ENCODE assay signal across 28 cellular contexts in the genomic region with DNA sequence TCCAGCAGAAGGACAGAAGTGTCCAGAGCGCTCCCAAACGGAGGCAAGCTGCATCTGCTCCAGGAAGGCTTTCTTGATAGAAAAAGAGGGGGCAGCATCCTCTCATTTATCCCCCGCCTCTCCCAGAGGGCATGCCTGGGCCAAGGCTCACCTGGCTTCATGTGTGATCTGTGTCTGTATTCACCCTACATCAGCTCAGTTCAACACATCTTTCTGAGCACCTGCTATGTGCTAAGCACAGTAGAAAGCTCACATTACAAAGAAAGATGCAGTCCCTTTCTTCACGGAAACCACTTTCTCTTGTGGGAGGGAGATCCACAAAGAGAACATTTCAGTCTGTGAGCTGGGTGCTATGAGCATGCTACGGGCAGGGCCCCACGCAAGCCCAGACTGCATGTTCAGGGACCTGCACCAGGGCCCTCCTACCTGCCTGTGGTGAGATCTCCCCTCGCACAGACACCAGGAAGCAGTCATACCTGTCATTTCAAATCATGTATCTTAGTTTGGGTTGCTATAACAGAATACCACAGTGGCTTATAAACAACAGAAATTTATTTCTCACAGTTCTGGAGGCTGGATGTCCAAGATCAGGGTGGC.
DNase-seq lines count a peak whose midpoint lies in the region; ATAC-seq lines count a peak whose summit lies in the region.
"Had no signal": no experiment of that assay in that cellular context is flagged by ENCODE, and none has a peak within 500 bp of the region (broad histone marks: within the 10 kb centered on the region; RNA-seq: fewer than 3 reads in every experiment).

No MANE protein-coding gene starts in this region.

- H3K4me1 ChIP-seq in CD4-positive, CD25-positive, alpha-beta regulatory T cell (ENCODE audit: control insufficient read depth, insufficient read depth, low read length, poor library complexity, severe bottlenecking), result no peaks in the 10 kb centered on the region
- H3K4me1 ChIP-seq: gastrocnemius medialis, transverse colon had no signal

- no peak overlapping the region for H3K27ac Mint-ChIP-seq in activated CD4-positive, alpha-beta T cell treated with anti-CD3 and anti-CD28 coated beads, Interleukin-2, amount 10 ng/mL, durations not matched to agents 24 days and 14 days
- H3K27ac Mint-ChIP-seq in CD4-positive, CD25-positive, alpha-beta regulatory T cell, result peak overlapping the region in 2 of 3 donors; percentile 38 to 46
- H3K27ac Mint-ChIP-seq in activated CD8-positive, alpha-beta T cell treated with anti-CD3 and anti-CD28 coated beads, Interleukin-2, amount 10 ng/mL, durations not matched to agents 7 days and 5 days, result peak overlapping the region; percentile 52
- H3K27ac Mint-ChIP-seq in effector memory CD8-positive, alpha-beta T cell, result no peak overlapping the region
- H3K27ac Mint-ChIP-seq: endodermal cell, IgD-negative memory B cell, naive B cell had no signal

- H3K36me3 Mint-ChIP-seq in activated CD4-positive, alpha-beta T cell treated with anti-CD3 and anti-CD28 coated beads, Interleukin-2, amount 10 ng/mL, durations not matched to agents 24 days and 14 days (ENCODE audit: low read depth), result peaks cover under 1% of the 10 kb centered on the region
- H3K36me3 Mint-ChIP-seq in CD4-positive, CD25-positive, alpha-beta regulatory T cell, result no peaks in the 10 kb centered on the region
- H3K36me3 Mint-ChIP-seq in activated CD8-positive, alpha-beta T cell treated with anti-CD3 and anti-CD28 coated beads, Interleukin-2, amount 10 ng/mL, durations not matched to agents 7 days and 5 days (ENCODE audit: low read depth), result peaks cover 6% of the 10 kb centered on the region
- no peaks in the 10 kb centered on the region for H3K36me3 Mint-ChIP-seq in effector memory CD8-positive, alpha-beta T cell (ENCODE audit: insufficient read depth)
- H3K36me3 Mint-ChIP-seq: IgD-negative memory B cell, naive B cell had no signal

- CTCF ChIA-PET in activated CD8-positive, alpha-beta T cell treated with anti-CD3 and anti-CD28 coated beads, Interleukin-2, amount 10 ng/mL, durations not matched to agents 7 days and 5 days (lab: Charles Lee), result interaction anchor here (1.2 to 1.6 kb wide), 3 partner anchors 9 to 47 kb away, joined by 3 to 5 read pairs (median 3); no protein-coding TSS in a partner anchor

- no peak overlapping the region for H3K4me3 ChIP-seq in CD4-positive, CD25-positive, alpha-beta regulatory T cell (ENCODE audit: low read depth, low read length)
- H3K4me3 ChIP-seq: coronary artery, esophagus muscularis mucosa, gastrocnemius medialis, ovary, transverse colon had no signal

- no peaks in the 10 kb centered on the region for H3K27me3 Mint-ChIP-seq in activated CD4-positive, alpha-beta T cell treated with anti-CD3 and anti-CD28 coated beads, Interleukin-2, amount 10 ng/mL, durations not matched to agents 24 days and 14 days
- peaks cover 13% of the 10 kb centered on the region for H3K27me3 Mint-ChIP-seq in CD4-positive, CD25-positive, alpha-beta regulatory T cell
- H3K27me3 Mint-ChIP-seq in activated CD8-positive, alpha-beta T cell treated with anti-CD3 and anti-CD28 coated beads, Interleukin-2, amount 10 ng/mL, durations not matched to agents 7 days and 5 days (ENCODE audit: low read depth), result no peaks in the 10 kb centered on the region
- H3K27me3 Mint-ChIP-seq in effector memory CD8-positive, alpha-beta T cell, result peaks cover 13 to 26% of the 10 kb centered on the region in 2 donors

- H3K27me3 ChIP-seq in CD4-positive, CD25-positive, alpha-beta regulatory T cell (ENCODE audit: control insufficient read depth, insufficient read depth, low read length), result no peaks in the 10 kb centered on the region
- H3K27me3 ChIP-seq: esophagus muscularis mucosa, gastrocnemius medialis, ovary had no signal

- H3K36me3 ChIP-seq in CD4-positive, CD25-positive, alpha-beta regulatory T cell (ENCODE audit: control insufficient read depth, insufficient read depth, low read length), result no peaks in the 10 kb centered on the region
- H3K36me3 ChIP-seq: esophagus muscularis mucosa, gastrocnemius medialis, ovary, transverse colon, WERI-Rb-1 had no signal

- POLR2A ChIA-PET in activated CD8-positive, alpha-beta T cell treated with anti-CD3 and anti-CD28 coated beads, Interleukin-2, amount 10 ng/mL, durations not matched to agents 7 days and 5 days (lab: Charles Lee), result no interaction called here

- intact Hi-C loops in activated CD4-positive, alpha-beta T cell treated with anti-CD3 and anti-CD28 coated beads, Interleukin-2, amount 10 ng/mL, durations not matched to agents 24 days and 14 days (cut with micrococcal nuclease), result no loop called here

- peak in 1 of 2 donors; percentile 27 for ATAC-seq in CD4-positive, CD25-positive, alpha-beta regulatory T cell (ENCODE audit: low read depth in 2 of 2)
- ATAC-seq in activated CD8-positive, alpha-beta T cell treated with anti-CD3 and anti-CD28 coated beads, Interleukin-2, amount 10 ng/mL, durations not matched to agents 7 days and 5 days, result peak; percentile 77
- peak; percentile 16 for ATAC-seq in effector memory CD8-positive, alpha-beta T cell (replicated peaks)
- no peak for ATAC-seq in HG02763 (IDR thresholded peaks at IDR 0.05; ENCODE audit: unreplicated experiment)
- ATAC-seq: gastrocnemius medialis, left ventricle myocardium superior had no signal

- H3K9me3 Mint-ChIP-seq in activated CD4-positive, alpha-beta T cell treated with anti-CD3 and anti-CD28 coated beads, Interleukin-2, amount 10 ng/mL, durations not matched to agents 24 days and 14 days, result peaks cover 5% of the 10 kb centered on the region
- no peaks in the 10 kb centered on the region for H3K9me3 Mint-ChIP-seq in CD4-positive, CD25-positive, alpha-beta regulatory T cell
- H3K9me3 Mint-ChIP-seq in activated CD8-positive, alpha-beta T cell treated with anti-CD3 and anti-CD28 coated beads, Interleukin-2, amount 10 ng/mL, durations not matched to agents 7 days and 5 days (ENCODE audit: insufficient read depth), result no peaks in the 10 kb centered on the region
- H3K9me3 Mint-ChIP-seq in effector memory CD8-positive, alpha-beta T cell, result no peaks in the 10 kb centered on the region

- peaks cover 15% of the 10 kb centered on the region for H3K4me1 Mint-ChIP-seq in activated CD4-positive, alpha-beta T cell treated with anti-CD3 and anti-CD28 coated beads, Interleukin-2, amount 10 ng/mL, durations not matched to agents 24 days and 14 days
- H3K4me1 Mint-ChIP-seq in CD4-positive, CD25-positive, alpha-beta regulatory T cell, result peaks cover 4 to 33% (median 10%) of the 10 kb centered on the region in 4 donors
- H3K4me1 Mint-ChIP-seq in activated CD8-positive, alpha-beta T cell treated with anti-CD3 and anti-CD28 coated beads, Interleukin-2, amount 10 ng/mL, durations not matched to agents 7 days and 5 days (ENCODE audit: low read depth), result peaks cover 39% of the 10 kb centered on the region
- peaks cover 5 to 7% of the 10 kb centered on the region in 2 donors for H3K4me1 Mint-ChIP-seq in effector memory CD8-positive, alpha-beta T cell (ENCODE audit: low read depth in 2 of 2)
- H3K4me1 Mint-ChIP-seq: endodermal cell, IgD-negative memory B cell, naive B cell had no signal

- H3K27ac ChIP-seq in CD4-positive, CD25-positive, alpha-beta regulatory T cell (ENCODE audit: insufficient read depth, low read length, poor library complexity, severe bottlenecking), result no peak overlapping the region
- H3K27ac ChIP-seq: coronary artery, esophagus muscularis mucosa, gastrocnemius medialis, ovary, transverse colon, WERI-Rb-1 had no signal

- H3K4me3 Mint-ChIP-seq in activated CD4-positive, alpha-beta T cell treated with anti-CD3 and anti-CD28 coated beads, Interleukin-2, amount 10 ng/mL, durations not matched to agents 24 days and 14 days, result no peak overlapping the region
- no peak overlapping the region for H3K4me3 Mint-ChIP-seq in CD4-positive, CD25-positive, alpha-beta regulatory T cell
- H3K4me3 Mint-ChIP-seq in activated CD8-positive, alpha-beta T cell treated with anti-CD3 and anti-CD28 coated beads, Interleukin-2, amount 10 ng/mL, durations not matched to agents 7 days and 5 days, result no peak overlapping the region
- H3K4me3 Mint-ChIP-seq in effector memory CD8-positive, alpha-beta T cell, result no peak overlapping the region
- H3K4me3 Mint-ChIP-seq: endodermal cell, naive B cell had no signal

- peak; percentile 72 for DNase-seq in activated CD4-positive, alpha-beta T cell treated with anti-CD3 and anti-CD28 coated beads, Interleukin-2, amount 10 ng/mL, durations not matched to agents 24 days and 14 days
- no peak for DNase-seq in activated CD4-positive, alpha-beta T cell treated with anti-CD3 and anti-CD28 coated beads for 48 hours
- peak in 2 of 3 donors; percentile 11 to 39 for DNase-seq in CD4-positive, CD25-positive, alpha-beta regulatory T cell
- peak; percentile 32 for DNase-seq in activated CD8-positive, alpha-beta T cell treated with anti-CD3 and anti-CD28 coated beads, Interleukin-2, amount 10 ng/mL, durations not matched to agents 7 days and 5 days
- DNase-seq in effector memory CD8-positive, alpha-beta T cell, result no peak
- DNase-seq in occipital lobe (lab: John Stamatoyannopoulos, UW) (no peak), NCI-H524 treated with DMSO at 0.1 percent for 48 hours (lab: John Stamatoyannopoulos, UW) (no peak)
- DNase-seq: activated effector memory CD4-positive, alpha-beta T cell treated with Interleukin-2 at 50 U/mL for 16 hours; COR-L47; DMS79 treated with DMSO at 0.1 percent for 48 hours; endodermal cell; gastrocnemius medialis; GOT3; hypothalamus; left ventricle myocardium superior; naive B cell; NCI-H1105; NCI-H1930; NCI-H2227 treated with DMSO at 0.1 percent for 48 hours; NCI-H748 treated with DMSO at 0.1 percent for 48 hours; ovary; retina; transverse colon; WERI-Rb-1 had no signal

- H3K9me3 ChIP-seq in CD4-positive, CD25-positive, alpha-beta regulatory T cell (ENCODE audit: control insufficient read depth in 2 of 2, low read length in 2 of 2), result no peaks in the 10 kb centered on the region
- H3K9me3 ChIP-seq: gastrocnemius medialis, ovary, transverse colon had no signal

Comparison
In these comparisons a context has a peak if more than half of its experiments do, and no peak if none do; other contexts are left out.
1. DNase-seq: peak in activated CD4-positive, alpha-beta T cell treated with anti-CD3 and anti-CD28 coated beads, Interleukin-2, amount 10 ng/mL, durations not matched to agents 24 days and 14 days (single experiment), CD4-positive, CD25-positive, alpha-beta regulatory T cell (2 of 3) and activated CD8-positive, alpha-beta T cell treated with anti-CD3 and anti-CD28 coated beads, Interleukin-2, amount 10 ng/mL, durations not matched to agents 7 days and 5 days (single experiment); none in activated CD4-positive, alpha-beta T cell treated with anti-CD3 and anti-CD28 coated beads for 48 hours (single experiment), effector memory CD8-positive, alpha-beta T cell (0 of 3), occipital lobe (single experiment) and NCI-H524 treated with DMSO at 0.1 percent for 48 hours (single experiment).
2. H3K27ac Mint-ChIP-seq: peak in CD4-positive, CD25-positive, alpha-beta regulatory T cell (2 of 3) and activated CD8-positive, alpha-beta T cell treated with anti-CD3 and anti-CD28 coated beads, Interleukin-2, amount 10 ng/mL, durations not matched to agents 7 days and 5 days (single experiment); none in activated CD4-positive, alpha-beta T cell treated with anti-CD3 and anti-CD28 coated beads, Interleukin-2, amount 10 ng/mL, durations not matched to agents 24 days and 14 days (single experiment) and effector memory CD8-positive, alpha-beta T cell (0 of 2).